ENCODE assay signal across 26 cellular contexts in genomic region chr7:155218276-155219153, GRCh38.
"Had no signal": no experiment of that assay in that cellular context is flagged by ENCODE, and none has a peak within 500 bp of the region (broad histone marks: within the 10 kb centered on the region; RNA-seq: fewer than 3 reads in every experiment).

No MANE protein-coding gene starts in this region.

- H3K9me3 Mint-ChIP-seq: activated naive CD4-positive, alpha-beta T cell treated with anti-CD3 and anti-CD28 coated beads, Interleukin-2, amount 10 ng/mL, durations not matched to agents 7 days and 5 days; activated naive CD8-positive, alpha-beta T cell treated with anti-CD3 and anti-CD28 coated beads for 36 hours; activated T-cell treated with anti-CD3 and anti-CD28 coated beads, Interleukin-2, amount 50 U/mL, for 24 hours; activated T-helper 1 cell treated with anti-CD3 and anti-CD28 coated beads, Interleukin-12 subunit alpha, Interleukin-12 subunit beta, Interleukin-2, Interleukin-4 antibody, amounts not matched to agents 30 ng/mL and 10 ng/mL and 1 ng/mL, durations not matched to agents 14 hours and 24 hours and 36 hours; T-cell had no signal

- H3K27ac Mint-ChIP-seq: activated naive CD4-positive, alpha-beta T cell treated with anti-CD3 and anti-CD28 coated beads, Interleukin-2, amount 10 ng/mL, durations not matched to agents 7 days and 5 days; activated naive CD8-positive, alpha-beta T cell treated with anti-CD3 and anti-CD28 coated beads for 36 hours; activated T-cell treated with anti-CD3 and anti-CD28 coated beads, Interleukin-2, amount 50 U/mL, for 24 hours; activated T-helper 1 cell treated with anti-CD3 and anti-CD28 coated beads, Interleukin-12 subunit alpha, Interleukin-12 subunit beta, Interleukin-2, Interleukin-4 antibody, amounts not matched to agents 30 ng/mL and 10 ng/mL and 1 ng/mL, durations not matched to agents 14 hours and 24 hours and 36 hours; T-cell had no signal

- H3K36me3 Mint-ChIP-seq: activated naive CD4-positive, alpha-beta T cell treated with anti-CD3 and anti-CD28 coated beads, Interleukin-2, amount 10 ng/mL, durations not matched to agents 7 days and 5 days; activated naive CD8-positive, alpha-beta T cell treated with anti-CD3 and anti-CD28 coated beads for 36 hours; T-cell had no signal

- H3K4me3 Mint-ChIP-seq: activated CD8-positive, alpha-beta memory T cell treated with anti-CD3 and anti-CD28 coated beads, Interleukin-2, amount 10 ng/mL, durations not matched to agents 7 days and 5 days; activated naive CD4-positive, alpha-beta T cell treated with anti-CD3 and anti-CD28 coated beads, Interleukin-2, amount 10 ng/mL, durations not matched to agents 7 days and 5 days; activated naive CD8-positive, alpha-beta T cell treated with anti-CD3 and anti-CD28 coated beads for 36 hours; activated T-cell treated with anti-CD3 and anti-CD28 coated beads, Interleukin-2, amount 50 U/mL, for 24 hours; activated T-helper 1 cell treated with anti-CD3 and anti-CD28 coated beads, Interleukin-12 subunit alpha, Interleukin-12 subunit beta, Interleukin-2, Interleukin-4 antibody, amounts not matched to agents 30 ng/mL and 10 ng/mL and 1 ng/mL, durations not matched to agents 14 hours and 24 hours and 36 hours; T-cell had no signal

- ATAC-seq: K562, Panc1, Right ventricle myocardium inferior, T-cell had no signal

- DNase-seq: activated CD4-positive, CD25-positive, alpha-beta regulatory T cell; activated gamma-delta T cell treated with Interleukin-2 at 50 U/mL for 16 hours; activated naive CD4-positive, alpha-beta T cell treated with anti-CD3 and anti-CD28 coated beads, Interleukin-2, amount 10 ng/mL, durations not matched to agents 7 days and 5 days; activated naive CD8-positive, alpha-beta T cell treated with anti-CD3 and anti-CD28 coated beads for 36 hours; activated T-cell treated with anti-CD3 and anti-CD28 coated beads, Interleukin-2, amount 50 U/mL, for 24 hours; caudate nucleus; Karpas-422; MM.1S; NCI-H1105; NCI-H1436; NCI-H1694 treated with DMSO at 0.1 percent for 48 hours; NCI-H2029 treated with DMSO at 0.1 percent for 48 hours; NCI-H345; NCI-H510A treated with DMSO at 0.1 percent for 48 hours; NCI-H69; NK-92 treated with Interleukin-12 subunit alpha and Interleukin-12 subunit beta, amount 100 ng/mL, for 24 hours; OCI-M1; RPMI8226; T-cell had no signal

- H3K4me3 ChIP-seq: K562, SK-N-MC had no signal

- H3K4me1 Mint-ChIP-seq: T-cell had no signal

- H3K27ac ChIP-seq: SK-N-MC, VCaP had no signal
